Comparison of ENCODE assay signal across 16 cellular contexts in the genomic region with DNA sequence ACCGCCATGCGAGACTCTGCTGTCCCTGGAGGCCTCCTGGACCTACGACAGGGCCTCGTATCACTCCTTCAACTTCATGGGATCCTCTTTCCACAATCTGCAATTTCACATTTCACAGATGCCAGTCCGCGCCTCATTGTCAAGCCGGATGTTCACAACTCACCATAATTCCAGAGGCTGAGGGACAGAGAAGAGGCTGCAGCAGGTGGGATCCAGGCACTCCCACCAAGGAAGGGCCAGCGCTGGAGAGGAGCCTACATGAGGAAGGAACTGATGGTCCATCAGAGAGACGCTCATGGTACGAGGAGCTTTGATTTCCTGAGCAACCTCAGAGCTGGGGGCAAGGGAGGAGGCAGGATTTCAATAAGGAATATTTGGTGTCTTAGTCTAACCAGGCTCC.
"Had no signal": no experiment of that assay in that cellular context is flagged by ENCODE, and none has a peak within 500 bp of the region (broad histone marks: within the 10 kb centered on the region; RNA-seq: fewer than 3 reads in every experiment).

No MANE protein-coding gene starts in this region.

- ATAC-seq: activated CD4-positive, alpha-beta T cell treated with anti-CD3 and anti-CD28 coated beads for 36 hours; activated naive CD4-positive, alpha-beta T cell treated with anti-CD3 and anti-CD28 coated beads, Interleukin-2, amount 50 U/mL, for 72 hours; left lung; psoas muscle; right cardiac atrium; stimulated activated naive CD8-positive, alpha-beta T cell treated with anti-CD3 and anti-CD28 coated beads, Interleukin-15, amount 100 ng/mL, for 72 hours had no signal

- DNase-seq: activated CD4-positive, alpha-beta T cell treated with anti-CD3 and anti-CD28 coated beads for 36 hours; activated CD4-positive, alpha-beta T cell treated with anti-CD3 and anti-CD28 coated beads, Interleukin-2, amount 50 U/mL, for 48 hours; activated gamma-delta T cell treated with Interleukin-2 at 50 U/mL for 16 hours; activated T-cell treated with anti-CD3 and anti-CD28 coated beads, Interleukin-2, amount 50 U/mL, for 48 hours; cerebellar nuclear complex; foreskin melanocyte; glutamatergic neuron; hypothalamus; kidney; left lung; ovary; right cardiac atrium; stimulated activated naive CD8-positive, alpha-beta T cell treated with anti-CD3 and anti-CD28 coated beads, Interleukin-15, amount 100 ng/mL, for 72 hours; trophoblast cell had no signal
